In the genomic region with DNA sequence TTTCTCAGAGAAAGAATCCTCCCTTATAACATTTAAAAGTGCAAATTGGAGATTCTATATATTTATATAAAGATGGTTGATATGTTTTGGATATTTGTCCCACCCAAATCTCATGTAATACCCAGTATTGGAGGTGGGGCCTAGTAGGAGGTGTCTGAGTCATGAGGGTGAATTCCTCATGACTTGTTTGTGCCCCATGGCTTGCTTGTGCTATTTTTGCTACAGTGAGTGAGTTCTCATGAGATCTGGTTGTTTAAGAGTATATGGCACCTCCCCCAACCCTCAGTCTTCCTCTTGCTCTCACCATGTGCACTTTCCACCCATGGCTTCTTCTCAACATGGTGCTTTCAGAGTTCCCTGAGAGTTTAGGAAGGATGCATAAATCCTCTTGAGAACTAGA, we compare ENCODE assay signal across 25 cellular contexts. TPM values are rescaled to one million over a fixed set of nuclear protein-coding genes. Genes with fewer than 3 reads are reported as not detected.
A peak's percentile ranks its signal among the peaks of the same experiment; 100 is the strongest.
DNase-seq lines count a peak whose midpoint lies in the region; ATAC-seq and TF ChIP-seq lines count a peak whose summit lies in the region.
"Had no signal": no experiment of that assay in that cellular context is flagged by ENCODE, and none has a peak within 500 bp of the region (broad histone marks: within the 10 kb centered on the region; RNA-seq: fewer than 3 reads in every experiment).

No MANE protein-coding gene starts in this region.

- no peak overlapping the region for H3K9ac ChIP-seq in fibroblast of lung (ENCODE audit: insufficient read depth, low read length)

- H3K4me3 ChIP-seq in fibroblast of lung (replicated peaks in 1 of 4; ENCODE audit: control extremely low read depth in 1 of 4, insufficient read depth in 1 of 4, low read depth in 3 of 4, low read length in 4 of 4) (no peak overlapping the region), psoas muscle (no peak overlapping the region)
- H3K4me3 ChIP-seq: left ventricle myocardium inferior, SJCRH30, spleen, thoracic aorta had no signal

- no peaks in the 10 kb centered on the region for H3K79me2 ChIP-seq in fibroblast of lung (ENCODE audit: control insufficient read depth, insufficient read depth, low read length)

- DNase-seq in RKO (ENCODE audit: low spot score): peak; percentile 46
- no peak for DNase-seq in fibroblast of lung (ENCODE audit: low read depth in 2 of 2)
- no peak for DNase-seq in psoas muscle
- DNase-seq in activated CD8-positive, alpha-beta memory T cell treated with anti-CD3 and anti-CD28 coated beads, Interleukin-2, amount 50 U/mL, for 4 hours: no peak
- no peak for DNase-seq in NCI-H2107 treated with DMSO at 0.1 percent for 48 hours (lab: John Stamatoyannopoulos, UW; ENCODE audit: unreplicated experiment)
- DNase-seq: ACHN; activated gamma-delta T cell treated with Interleukin-2 at 50 U/mL for 16 hours; activated T-cell treated with anti-CD3 and anti-CD28 coated beads, Interleukin-2, amount 50 U/mL, for 48 hours; BE2C; CD8-positive, alpha-beta T cell; cerebellar nuclear complex; EL; left ventricle myocardium inferior; NCI-H1417 treated with DMSO at 0.1 percent for 48 hours; NCI-H2107; NCI-H774; right cardiac atrium; SJCRH30; spleen; stimulated activated CD4-positive, alpha-beta T cell treated with anti-CD3 and anti-CD28 coated beads, Interleukin-2, amount 100 ng/mL, for 24 hours had no signal

- no peaks in the 10 kb centered on the region for H3K4me1 ChIP-seq in fibroblast of lung (ENCODE audit: control insufficient read depth, extremely low read depth, insufficient read depth, low read length)
- H3K4me1 ChIP-seq in psoas muscle: no peaks in the 10 kb centered on the region
- H3K4me1 ChIP-seq: BE2C, left ventricle myocardium inferior, spleen had no signal

- H3K36me3 ChIP-seq in fibroblast of lung (ENCODE audit: control insufficient read depth, insufficient read depth, low read length): no peaks in the 10 kb centered on the region
- H3K36me3 ChIP-seq in psoas muscle (ENCODE audit: insufficient read depth in 1 of 2, low read depth in 1 of 2): no peaks in the 10 kb centered on the region
- H3K36me3 ChIP-seq: BE2C, left ventricle myocardium inferior, SJCRH30, spleen, thoracic aorta had no signal

- no peak overlapping the region for H3K4me2 ChIP-seq in fibroblast of lung (ENCODE audit: extremely low read depth, insufficient read depth, low read length)

- ATAC-seq in GM18868 (IDR thresholded peaks at IDR 0.05; ENCODE audit: unreplicated experiment) (peak; percentile 64), psoas muscle (peak in 3 of 4 donors; percentile 33 to 66 (median 39)), HG03025 (IDR thresholded peaks at IDR 0.05; ENCODE audit: low FRiP score, unreplicated experiment) (no peak)
- ATAC-seq: CD8-positive, alpha-beta T cell; right cardiac atrium; WTC11 had no signal

- no peak for TF ChIP-seq CTCF in fibroblast of lung (conservative IDR thresholded peaks at IDR 0.05 in 1 of 2, IDR thresholded peaks at IDR 0.05 in 1 of 2; ENCODE audit: low read depth in 1 of 2, low read length in 2 of 2)
- no peak for TF ChIP-seq CTCF in psoas muscle (IDR thresholded peaks at IDR 0.05)

- no peaks in the 10 kb centered on the region for H4K20me1 ChIP-seq in fibroblast of lung (ENCODE audit: control insufficient read depth, extremely low read depth, insufficient read depth, low read length)

- H3K27me3 ChIP-seq in fibroblast of lung (ENCODE audit: control insufficient read depth, insufficient read depth, low read length) (no peaks in the 10 kb centered on the region), psoas muscle (ENCODE audit: insufficient read depth in 3 of 3, low read length in 2 of 3) (no peaks in the 10 kb centered on the region)
- H3K27me3 ChIP-seq: BE2C, SJCRH30, spleen had no signal

- intact Hi-C loops in psoas muscle (cut with DNase I): no loop called here

- no peak overlapping the region for H3K27ac ChIP-seq in fibroblast of lung (ENCODE audit: insufficient read depth, low read length)
- H3K27ac ChIP-seq in psoas muscle: no peak overlapping the region
- H3K27ac ChIP-seq: HL-60, left ventricle myocardium inferior, SJCRH30, spleen, thoracic aorta had no signal

- H3K9me3 ChIP-seq in fibroblast of lung (ENCODE audit: control insufficient read depth, insufficient read depth, low read depth, low read length): no peaks in the 10 kb centered on the region
- H3K9me3 ChIP-seq in psoas muscle: no peaks in the 10 kb centered on the region
- H3K9me3 ChIP-seq: BE2C, left ventricle myocardium inferior, SJCRH30, spleen, thoracic aorta had no signal

- H2AFZ ChIP-seq in fibroblast of lung (ENCODE audit: low read length): peak overlapping the region; percentile 64

RNA-seq across cellular contexts. Expression of a gene that starts 9.5 kb away (rescaled TPM):
- 21.3 and 28.4 TPM in 2 replicates for total RNA-seq in fibroblast of lung
- polyA plus RNA-seq in fibroblast of lung: 11.4 and 17.2 TPM in 2 replicates
- polyA plus RNA-seq in fibroblast of lung (2012): 7.7 and 11.7 TPM in 2 replicates
- 4.6 and 10.4 TPM in 2 replicates for polyA minus RNA-seq in fibroblast of lung (ENCODE audit: low replicate concordance)
- 1 to 10 TPM; 2.9 to 7.0 (median 4.8) TPM for total RNA-seq in psoas muscle
- polyA plus RNA-seq in psoas muscle: 1 to 10 TPM in 2 of 3 donors, under 1 TPM in 1; 0.66 to 3.1 (median 1.4) TPM
